Comparison of ENCODE assay signal across 10 cellular contexts in the genomic region with DNA sequence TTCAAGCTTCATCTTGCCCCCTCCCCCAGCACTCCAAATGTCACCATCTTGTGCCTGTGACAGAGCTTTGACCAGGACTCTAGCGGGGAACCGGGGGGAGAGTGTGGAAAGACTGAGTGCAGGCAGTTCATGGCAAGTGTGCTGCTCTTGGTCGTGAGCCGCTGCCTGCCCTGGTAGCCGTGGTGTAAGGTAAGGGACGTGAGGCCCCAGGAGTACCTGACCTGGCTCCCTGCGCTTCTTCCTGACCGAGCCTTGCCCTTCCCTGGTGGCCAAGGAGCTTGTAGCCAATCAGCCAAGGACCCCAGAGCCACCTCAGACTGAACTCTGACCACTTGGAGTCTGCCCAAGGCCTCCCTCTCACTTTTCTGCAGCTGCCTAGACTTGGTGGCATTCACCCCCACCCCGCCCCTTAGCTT. TPM values are rescaled to one million over a fixed set of nuclear protein-coding genes. Genes with fewer than 3 reads are reported as not detected.
A peak's percentile ranks its signal among the peaks of the same experiment; 100 is the strongest.
DNase-seq lines count a peak whose midpoint lies in the region; TF ChIP-seq lines count a peak whose summit lies in the region.
"Had no signal": no experiment of that assay in that cellular context is flagged by ENCODE, and none has a peak within 500 bp of the region (broad histone marks: within the 10 kb centered on the region; RNA-seq: fewer than 3 reads in every experiment).

No MANE protein-coding gene starts in this region.

- peak overlapping the region; percentile 67 for H3K27ac ChIP-seq in angular gyrus (ENCODE audit: low read depth, low read length)
- H3K27ac ChIP-seq in liver (ENCODE audit: low read depth in 1 of 2, low read length in 2 of 2), result peak overlapping the region; percentile 38 to 42
- H3K27ac ChIP-seq in tibial nerve, result peak overlapping the region in 3 of 4 donors; percentile 36 to 80 (median 80)

- no peak for TF ChIP-seq CTCF in liver (IDR thresholded peaks at IDR 0.05; ENCODE audit: low read depth, low read length, missing input control)
- TF ChIP-seq CTCF in tibial nerve (IDR thresholded peaks at IDR 0.05), result no peak

- no peak for TF ChIP-seq RAD21 in liver (IDR thresholded peaks at IDR 0.05)

- H3K9me3 ChIP-seq in liver (ENCODE audit: control insufficient read depth in 4 of 4, low read length in 3 of 4) (no peaks in the 10 kb centered on the region), tibial nerve (no peaks in the 10 kb centered on the region)

- no peak for TF ChIP-seq POLR2A in tibial nerve (IDR thresholded peaks at IDR 0.05)

- H3K4me1 ChIP-seq in liver (ENCODE audit: control insufficient read depth in 4 of 4, insufficient read depth in 4 of 4, low read length in 3 of 4) (peaks cover 0 to 42% (median 31%) of the 10 kb centered on the region in 4 donors), tibial nerve (peaks cover 0 to 69% (median 34%) of the 10 kb centered on the region in 4 donors)

- H3K27me3 ChIP-seq in liver (ENCODE audit: control insufficient read depth in 4 of 4, insufficient read depth in 4 of 4, low read length in 3 of 4) (no peaks in the 10 kb centered on the region), tibial nerve (no peaks in the 10 kb centered on the region)

- peak; percentile 71 for DNase-seq in activated CD8-positive, alpha-beta memory T cell treated with anti-CD3 and anti-CD28 coated beads for 24 hours
- DNase-seq in activated CD8-positive, alpha-beta memory T cell treated with anti-CD3 and anti-CD28 coated beads, Interleukin-2, amount 50 U/mL, for 48 hours, result no peak
- DNase-seq in tibial nerve (ENCODE audit: low spot score in 2 of 2) (no peak), UCSD-AML1 (lab: John Stamatoyannopoulos, UW; ENCODE audit: unreplicated experiment) (no peak), putamen (ENCODE audit: low spot score) (no peak), NCI-H1048 (lab: John Stamatoyannopoulos, UW) (no peak)
- DNase-seq: DMS 273 treated with DMSO at 0.1 percent for 48 hours had no signal

- H3K4me3 ChIP-seq in liver (ENCODE audit: low read depth in 1 of 3, low read length in 3 of 3), result peak overlapping the region; percentile 45 to 88 (median 71)
- peak overlapping the region in 3 of 4 donors; percentile 70 to 91 (median 71) for H3K4me3 ChIP-seq in tibial nerve

- WGBS in liver, result 63% methylated on average over 9 of the region's 9 CpGs
- WGBS in tibial nerve, 2 donors, result 58 to 68% methylated on average over 9 of the region's 9 CpGs

- H3K36me3 ChIP-seq in liver (ENCODE audit: control insufficient read depth in 4 of 4, insufficient read depth in 3 of 4, low read depth in 1 of 4, low read length in 3 of 4) (no peaks in the 10 kb centered on the region), tibial nerve (no peaks in the 10 kb centered on the region)

- no peak for TF ChIP-seq EP300 in tibial nerve (IDR thresholded peaks at IDR 0.05)

- peak overlapping the region in 1 of 2 donors; percentile 43 for H3K9ac ChIP-seq in liver (ENCODE audit: low read depth in 1 of 2, low read length in 2 of 2)

TF ChIP-seq in liver, 16 proteins besides CTCF, POLR2A, EP300 and RAD21:
- TF ChIP-seq JUND (IDR thresholded peaks at IDR 0.05), result no peak

RNA-seq across cellular contexts. Expression of a gene that starts 1.3 kb away (rescaled TPM):
- total RNA-seq in liver (10 to 100 TPM; 15.5 to 24.3 TPM), tibial nerve (100 to 1,000 TPM in 1 of 4 donors, 10 to 100 TPM in 3; 41.2 to 105 (median 49.6) TPM)
- 10 to 100 TPM in 1 of 2 donors, 1 to 10 TPM in 1; 4.6 to 13.3 TPM for polyA plus RNA-seq in liver

RNA-seq across cellular contexts. Expression of a gene that starts 32.9 kb away (rescaled TPM):
- 10 to 100 TPM in 1 of 2 donors, 1 to 10 TPM in 1; 2.3 to 41.8 TPM for total RNA-seq in liver
- 10 to 100 TPM in 1 of 2 donors, 1 to 10 TPM in 1; 9.3 to 17.8 TPM for polyA plus RNA-seq in liver
- 100 to 1,000 TPM in 1 of 4 donors, 10 to 100 TPM in 3; 48.1 to 107 (median 57.3) TPM for total RNA-seq in tibial nerve

RNA-seq across cellular contexts. Expression of a gene that starts 43.0 kb away (rescaled TPM):
- total RNA-seq in liver (under 1 TPM; 0.08 to 0.09 TPM), tibial nerve (1 to 10 TPM in 1 of 4 donors, not detected in 3; 1.2 TPM)
- polyA plus RNA-seq in liver, result not detected
- total RNA-seq: left lobe of liver had no signal
